Comparison of ENCODE assay signal across 1 cellular context in the genomic region with DNA sequence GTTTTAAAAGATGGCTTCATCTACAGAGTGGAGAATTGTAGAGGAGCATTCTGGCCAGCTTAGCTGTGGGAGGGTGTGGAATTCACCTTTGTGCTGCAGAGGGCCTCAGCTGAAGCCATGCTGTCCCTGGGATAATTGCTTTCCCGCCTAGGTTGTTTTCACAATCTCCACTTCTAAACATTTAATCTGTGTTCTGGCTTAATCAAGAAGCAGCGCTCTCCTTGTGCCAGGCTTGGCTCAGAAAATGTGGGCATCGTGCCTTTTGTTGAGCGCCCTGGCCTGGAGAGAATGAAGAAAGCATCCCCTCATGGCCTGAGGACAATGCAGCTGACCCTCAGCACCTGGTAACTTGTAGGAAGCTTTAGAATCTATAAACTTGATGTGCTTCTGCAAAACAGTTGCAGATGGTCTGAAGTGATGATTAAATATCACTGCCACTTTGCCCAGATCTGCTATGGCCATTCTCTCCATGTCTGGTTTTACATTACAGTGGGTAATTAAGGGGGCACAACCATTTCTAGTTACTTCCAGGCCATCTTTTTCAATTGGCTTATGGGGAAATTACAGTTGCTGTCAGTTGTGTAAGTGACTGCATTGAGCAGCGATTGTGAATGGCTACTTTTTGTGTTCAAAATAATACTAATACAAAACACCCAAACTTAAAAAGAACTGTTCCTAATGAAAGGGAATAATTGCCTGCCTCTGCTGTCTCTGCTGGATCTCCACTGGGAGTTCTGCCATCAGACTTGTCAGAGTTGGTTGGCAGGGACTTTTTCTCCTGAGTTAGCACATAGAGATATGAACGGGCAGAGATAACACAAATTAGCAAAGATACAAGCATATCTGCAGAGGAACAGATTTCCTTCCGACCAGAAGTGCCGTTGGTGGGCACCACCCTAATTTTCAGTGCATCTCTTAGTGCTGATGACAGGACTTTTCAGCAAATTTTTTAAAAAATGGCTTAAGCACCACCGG.
TF ChIP-seq lines count a peak whose summit lies in the region.

No MANE protein-coding gene starts in this region.

TF ChIP-seq in H1, 55 proteins besides CTCF, POLR2A, EP300 and RAD21:
- TF ChIP-seq, protein P1, sequence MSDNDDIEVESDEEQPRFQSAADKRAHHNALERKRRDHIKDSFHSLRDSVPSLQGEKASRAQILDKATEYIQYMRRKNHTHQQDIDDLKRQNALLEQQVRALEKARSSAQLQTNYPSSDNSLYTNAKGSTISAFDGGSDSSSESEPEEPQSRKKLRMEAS (IDR thresholded peaks at IDR 0.05) = no peak
- TF ChIP-seq, protein P2, sequence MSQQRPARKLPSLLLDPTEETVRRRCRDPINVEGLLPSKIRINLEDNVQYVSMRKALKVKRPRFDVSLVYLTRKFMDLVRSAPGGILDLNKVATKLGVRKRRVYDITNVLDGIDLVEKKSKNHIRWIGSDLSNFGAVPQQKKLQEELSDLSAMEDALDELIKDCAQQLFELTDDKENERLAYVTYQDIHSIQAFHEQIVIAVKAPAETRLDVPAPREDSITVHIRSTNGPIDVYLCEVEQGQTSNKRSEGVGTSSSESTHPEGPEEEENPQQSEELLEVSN (IDR thresholded peaks at IDR 0.05) = peak; percentile 49; the same call in 1 of the 2 replicates
- TF ChIP-seq SIRT6 (IDR thresholded peaks at IDR 0.05; ENCODE audit: low read length) = no peak
